ENCODE assay signal across 1 cellular context in genomic region chr14:100160534-100160916, GRCh38.
TF ChIP-seq lines count a peak whose summit lies in the region.

No MANE protein-coding gene starts in this region.

TF ChIP-seq in WTC11, 78 proteins besides CTCF, POLR2A, EP300 and RAD21:
- TF ChIP-seq ZNF232 (CRISPR knock-in tag; IDR thresholded peaks at IDR 0.05) = no peak
- TF ChIP-seq CBFB (CRISPR knock-in tag; IDR thresholded peaks at IDR 0.05; ENCODE audit: low read depth) = no peak
- TF ChIP-seq ATF1 (CRISPR knock-in tag; IDR thresholded peaks at IDR 0.05) = no peak
- no peak for TF ChIP-seq RELA (CRISPR knock-in tag; IDR thresholded peaks at IDR 0.05; ENCODE audit: borderline replicate concordance)
- TF ChIP-seq ZNF219 (CRISPR knock-in tag; IDR thresholded peaks at IDR 0.05; ENCODE audit: borderline replicate concordance) = no peak
- TF ChIP-seq USF2 (CRISPR knock-in tag; IDR thresholded peaks at IDR 0.05) = no peak
- TF ChIP-seq, protein P1, sequence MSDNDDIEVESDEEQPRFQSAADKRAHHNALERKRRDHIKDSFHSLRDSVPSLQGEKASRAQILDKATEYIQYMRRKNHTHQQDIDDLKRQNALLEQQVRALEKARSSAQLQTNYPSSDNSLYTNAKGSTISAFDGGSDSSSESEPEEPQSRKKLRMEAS (CRISPR knock-in tag; IDR thresholded peaks at IDR 0.05) = no peak
- TF ChIP-seq, protein P2, sequence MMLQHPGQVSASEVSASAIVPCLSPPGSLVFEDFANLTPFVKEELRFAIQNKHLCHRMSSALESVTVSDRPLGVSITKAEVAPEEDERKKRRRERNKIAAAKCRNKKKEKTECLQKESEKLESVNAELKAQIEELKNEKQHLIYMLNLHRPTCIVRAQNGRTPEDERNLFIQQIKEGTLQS (CRISPR knock-in tag; conservative IDR thresholded peaks at IDR 0.05) = no peak
